1 cellular context compared by ENCODE assay signal in genomic region chr7:143974457-143974856, GRCh38.
TF ChIP-seq lines count a peak whose summit lies in the region.

No MANE protein-coding gene starts in this region.

TF ChIP-seq in H1, 55 proteins besides CTCF, POLR2A, EP300 and RAD21:
- no peak for TF ChIP-seq KDM1A (IDR thresholded peaks at IDR 0.05; ENCODE audit: borderline replicate concordance, low read length)
- no peak for TF ChIP-seq KDM5A (IDR thresholded peaks at IDR 0.05; ENCODE audit: low read length)
- TF ChIP-seq RFX5 (IDR thresholded peaks at IDR 0.05; ENCODE audit: borderline replicate concordance, low read depth, low read length): no peak
- no peak for TF ChIP-seq TAF7 (optimal IDR thresholded peaks at IDR 0.05; ENCODE audit: borderline replicate concordance, low read depth, low read length)
- TF ChIP-seq RXRA (IDR thresholded peaks at IDR 0.05; ENCODE audit: insufficient read depth, low read depth, low read length): no peak
- TF ChIP-seq BACH1 (IDR thresholded peaks at IDR 0.05; ENCODE audit: low read length): no peak
- TF ChIP-seq E2F6 (IDR thresholded peaks at IDR 0.05): no peak
- no peak for TF ChIP-seq CTBP2 (IDR thresholded peaks at IDR 0.05; ENCODE audit: borderline replicate concordance, insufficient read depth, insufficient read length, low read length)
- no peak for TF ChIP-seq SUZ12 (IDR thresholded peaks at IDR 0.05; ENCODE audit: low read length)
- TF ChIP-seq EZH2 (IDR thresholded peaks at IDR 0.05; ENCODE audit: low read depth, low read length, severe bottlenecking): no peak
- no peak for TF ChIP-seq ZNF274 (IDR thresholded peaks at IDR 0.05; ENCODE audit: borderline replicate concordance, extremely low read depth, low read length)
- no peak for TF ChIP-seq TBP (IDR thresholded peaks at IDR 0.05; ENCODE audit: low read depth, low read length)
- TF ChIP-seq RNF2 (IDR thresholded peaks at IDR 0.05; ENCODE audit: borderline replicate concordance, low read depth, low read length, missing control alignments, poor library complexity, severe bottlenecking): no peak
- TF ChIP-seq JUND (IDR thresholded peaks at IDR 0.05; ENCODE audit: low read length): no peak
- no peak for TF ChIP-seq HDAC2 (IDR thresholded peaks at IDR 0.05; ENCODE audit: borderline replicate concordance in 1 of 2, low read depth in 2 of 2, low read length in 2 of 2)
